In the genomic region with DNA sequence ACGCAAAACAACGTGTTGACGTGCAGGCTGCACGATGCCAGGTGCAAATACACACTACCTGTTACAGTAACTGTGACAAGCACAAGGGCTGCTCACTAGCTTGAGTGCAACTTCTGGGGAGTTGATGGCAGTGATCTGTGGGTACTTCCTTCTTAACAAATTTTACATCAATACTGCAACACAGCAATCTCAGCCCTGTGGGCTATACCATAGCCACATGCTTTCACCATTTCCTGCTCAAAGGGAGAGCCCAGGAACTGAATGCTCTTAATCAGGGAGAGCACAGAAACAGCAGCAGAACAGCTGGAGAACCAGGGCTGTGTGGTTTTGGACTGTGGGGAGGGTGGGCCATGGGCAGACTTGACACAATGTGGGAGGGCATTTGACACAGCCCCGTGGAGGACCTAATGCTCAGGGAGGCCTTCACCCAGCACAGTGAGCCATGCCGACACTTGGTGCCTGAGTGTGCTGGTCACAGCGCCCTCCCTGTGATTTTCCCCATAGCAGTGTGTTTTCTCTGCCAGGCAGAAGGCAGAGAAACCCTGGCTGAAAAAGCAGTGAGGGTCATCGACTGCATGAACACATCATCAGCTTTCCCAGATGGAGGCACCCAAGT, we compare ENCODE assay signal across 7 cellular contexts. TPM values are rescaled to one million over a fixed set of nuclear protein-coding genes. Genes with fewer than 3 reads are reported as not detected.
DNase-seq lines count a peak whose midpoint lies in the region; ATAC-seq and TF ChIP-seq lines count a peak whose summit lies in the region.
"Not testable (repeated sequence)": the region's sequence is repeated elsewhere in the genome, so short reads cannot be mapped to it uniquely, and the experiment has no call there.

No MANE protein-coding gene starts in this region.

- H3K27me3 Mint-ChIP-seq in CD14-positive monocyte (ENCODE audit: low read depth in 3 of 3); activated CD4-positive, alpha-beta T cell treated with anti-CD3 and anti-CD28 coated beads for 36 hours; activated naive CD8-positive, alpha-beta T cell treated with anti-CD3 and anti-CD28 coated beads, Interleukin-2, amount 10 ng/mL, durations not matched to agents 7 days and 5 days: not testable (repeated sequence)

- H3K4me1 Mint-ChIP-seq in CD14-positive monocyte: peaks cover 48% of the 10 kb centered on the region
- H3K4me1 Mint-ChIP-seq in activated CD4-positive, alpha-beta T cell treated with anti-CD3 and anti-CD28 coated beads for 36 hours; activated naive CD8-positive, alpha-beta T cell treated with anti-CD3 and anti-CD28 coated beads, Interleukin-2, amount 10 ng/mL, durations not matched to agents 7 days and 5 days: not testable (repeated sequence)
- peaks cover 12% of the 10 kb centered on the region for H3K4me1 Mint-ChIP-seq in stimulated activated effector memory CD8-positive, alpha-beta T cell treated with anti-CD3 and anti-CD28 coated beads, Interleukin-12 subunit alpha, Interleukin-12 subunit beta, amount 100 ng/mL, for 72 hours

- not testable (repeated sequence) for DNase-seq in CD14-positive monocyte (ENCODE audit: low spot score); RWPE2 (ENCODE audit: low spot score); activated CD4-positive, alpha-beta T cell treated with anti-CD3 and anti-CD28 coated beads for 36 hours; activated naive CD8-positive, alpha-beta T cell treated with anti-CD3 and anti-CD28 coated beads, Interleukin-2, amount 10 ng/mL, durations not matched to agents 7 days and 5 days; Right ventricle myocardium inferior (ENCODE audit: missing footprints); lung (ENCODE audit: low spot score); stimulated activated effector memory CD8-positive, alpha-beta T cell treated with anti-CD3 and anti-CD28 coated beads, Interleukin-12 subunit alpha, Interleukin-12 subunit beta, amount 100 ng/mL, for 72 hours (ENCODE audit: low spot score in 2 of 2)

- whole genome bisulfite sequencing in lung, 2 donors: 48 to 78% methylated on average over 6 to 7 of the region's 8 CpGs

- intact Hi-C loops in CD14-positive monocyte (cut with micrococcal nuclease); activated CD4-positive, alpha-beta T cell treated with anti-CD3 and anti-CD28 coated beads for 36 hours (cut with DNase I, micrococcal nuclease); Right ventricle myocardium inferior (cut with DNase I): not testable (repeated sequence)

- POLR2A ChIA-PET in activated CD4-positive, alpha-beta T cell treated with anti-CD3 and anti-CD28 coated beads for 36 hours (lab: Charles Lee); activated naive CD8-positive, alpha-beta T cell treated with anti-CD3 and anti-CD28 coated beads, Interleukin-2, amount 10 ng/mL, durations not matched to agents 7 days and 5 days (lab: Charles Lee): not testable (repeated sequence)

- H3K9me3 ChIP-seq in RWPE2 (ENCODE audit: severe bottlenecking); lung (ENCODE audit: control insufficient read depth in 2 of 2, insufficient read depth in 1 of 2, low read length in 1 of 2): not testable (repeated sequence)

- H3K4me3 ChIP-seq in RWPE2 (ENCODE audit: severe bottlenecking); lung: not testable (repeated sequence)

- peak; percentile 26; the same call in 2 of the 3 replicates for ATAC-seq in RWPE2 (ENCODE audit: low read depth)
- peak; percentile 14 for ATAC-seq in activated CD4-positive, alpha-beta T cell treated with anti-CD3 and anti-CD28 coated beads for 36 hours
- ATAC-seq in activated naive CD8-positive, alpha-beta T cell treated with anti-CD3 and anti-CD28 coated beads, Interleukin-2, amount 10 ng/mL, durations not matched to agents 7 days and 5 days (ENCODE audit: low read depth): peak; percentile 92
- peak; percentile 8 for ATAC-seq in Right ventricle myocardium inferior
- peak; percentile 4 for ATAC-seq in lung (ENCODE audit: insufficient read depth, low FRiP score)
- ATAC-seq in stimulated activated effector memory CD8-positive, alpha-beta T cell treated with anti-CD3 and anti-CD28 coated beads, Interleukin-12 subunit alpha, Interleukin-12 subunit beta, amount 100 ng/mL, for 72 hours: peak; percentile 65

- H3K27me3 ChIP-seq in RWPE2 (ENCODE audit: insufficient read depth, poor library complexity, severe bottlenecking); lung (ENCODE audit: control insufficient read depth, insufficient read depth): not testable (repeated sequence)

- H3K4me1 ChIP-seq in RWPE2 (ENCODE audit: insufficient read depth, poor library complexity, severe bottlenecking); lung (ENCODE audit: control insufficient read depth in 2 of 2, insufficient read depth in 2 of 2, low read length in 2 of 2): not testable (repeated sequence)

- TF ChIP-seq CTCF in CD14-positive monocyte (IDR thresholded peaks at IDR 0.05); RWPE2 (IDR thresholded peaks at IDR 0.05; ENCODE audit: poor library complexity, severe bottlenecking); lung (IDR thresholded peaks at IDR 0.05; ENCODE audit: control extremely low read depth, extremely low read depth): not testable (repeated sequence)

- not testable (repeated sequence) for H3K9me3 Mint-ChIP-seq in CD14-positive monocyte; activated CD4-positive, alpha-beta T cell treated with anti-CD3 and anti-CD28 coated beads for 36 hours (ENCODE audit: low read depth); activated naive CD8-positive, alpha-beta T cell treated with anti-CD3 and anti-CD28 coated beads, Interleukin-2, amount 10 ng/mL, durations not matched to agents 7 days and 5 days; stimulated activated effector memory CD8-positive, alpha-beta T cell treated with anti-CD3 and anti-CD28 coated beads, Interleukin-12 subunit alpha, Interleukin-12 subunit beta, amount 100 ng/mL, for 72 hours

- H3K4me3 Mint-ChIP-seq in CD14-positive monocyte; activated CD4-positive, alpha-beta T cell treated with anti-CD3 and anti-CD28 coated beads for 36 hours; activated naive CD8-positive, alpha-beta T cell treated with anti-CD3 and anti-CD28 coated beads, Interleukin-2, amount 10 ng/mL, durations not matched to agents 7 days and 5 days; stimulated activated effector memory CD8-positive, alpha-beta T cell treated with anti-CD3 and anti-CD28 coated beads, Interleukin-12 subunit alpha, Interleukin-12 subunit beta, amount 100 ng/mL, for 72 hours: not testable (repeated sequence)

- H3K36me3 ChIP-seq in RWPE2 (ENCODE audit: low read depth); lung (ENCODE audit: control insufficient read depth in 2 of 2, insufficient read depth in 2 of 2, low read length in 2 of 2): not testable (repeated sequence)

- peak overlapping the region in 6 of 7 donors; percentile 55 to 90 (median 83) for H3K27ac Mint-ChIP-seq in CD14-positive monocyte
- H3K27ac Mint-ChIP-seq in activated CD4-positive, alpha-beta T cell treated with anti-CD3 and anti-CD28 coated beads for 36 hours; activated naive CD8-positive, alpha-beta T cell treated with anti-CD3 and anti-CD28 coated beads, Interleukin-2, amount 10 ng/mL, durations not matched to agents 7 days and 5 days; stimulated activated effector memory CD8-positive, alpha-beta T cell treated with anti-CD3 and anti-CD28 coated beads, Interleukin-12 subunit alpha, Interleukin-12 subunit beta, amount 100 ng/mL, for 72 hours: not testable (repeated sequence)

- not testable (repeated sequence) for H3K36me3 Mint-ChIP-seq in CD14-positive monocyte; activated CD4-positive, alpha-beta T cell treated with anti-CD3 and anti-CD28 coated beads for 36 hours (ENCODE audit: low read depth); activated naive CD8-positive, alpha-beta T cell treated with anti-CD3 and anti-CD28 coated beads, Interleukin-2, amount 10 ng/mL, durations not matched to agents 7 days and 5 days; stimulated activated effector memory CD8-positive, alpha-beta T cell treated with anti-CD3 and anti-CD28 coated beads, Interleukin-12 subunit alpha, Interleukin-12 subunit beta, amount 100 ng/mL, for 72 hours

- CTCF ChIA-PET in activated CD4-positive, alpha-beta T cell treated with anti-CD3 and anti-CD28 coated beads for 36 hours (lab: Charles Lee): not testable (repeated sequence)

- not testable (repeated sequence) for H3K27ac ChIP-seq in RWPE2 (ENCODE audit: poor library complexity, severe bottlenecking); lung (ENCODE audit: low read depth in 1 of 2, low read length in 1 of 2)

RNA-seq across cellular contexts. Expression of a gene that starts 12.0 kb away (rescaled TPM):
- polyA plus RNA-seq in CD14-positive monocyte (under 1 TPM in 1 of 2 donors, not detected in 1; 0.08 TPM), lung (1 to 10 TPM; 1.2 to 5.3 TPM)
- under 1 TPM; 0.39 to 0.64 TPM for total RNA-seq in activated CD4-positive, alpha-beta T cell treated with anti-CD3 and anti-CD28 coated beads for 36 hours
- total RNA-seq in activated naive CD8-positive, alpha-beta T cell treated with anti-CD3 and anti-CD28 coated beads, Interleukin-2, amount 10 ng/mL, durations not matched to agents 7 days and 5 days: under 1 TPM; 0.11 to 0.79 TPM
- total RNA-seq in Right ventricle myocardium inferior (1.9 TPM), lung (1 to 10 TPM; 1.5 to 1.8 TPM)

Comparison
In these comparisons a context has a peak if more than half of its experiments do, and no peak if none do; other contexts are left out.
1. ATAC-seq: peak in every context shown above with its lines; median percentile 92 in activated naive CD8-positive, alpha-beta T cell treated with anti-CD3 and anti-CD28 coated beads, Interleukin-2, amount 10 ng/mL, durations not matched to agents 7 days and 5 days; 65 in stimulated activated effector memory CD8-positive, alpha-beta T cell treated with anti-CD3 and anti-CD28 coated beads, Interleukin-12 subunit alpha, Interleukin-12 subunit beta, amount 100 ng/mL, for 72 hours; 26 in RWPE2; 14 in activated CD4-positive, alpha-beta T cell treated with anti-CD3 and anti-CD28 coated beads for 36 hours; 8 in Right ventricle myocardium inferior; 4 in lung.